9 cellular contexts compared by ENCODE assay signal in the genomic region with DNA sequence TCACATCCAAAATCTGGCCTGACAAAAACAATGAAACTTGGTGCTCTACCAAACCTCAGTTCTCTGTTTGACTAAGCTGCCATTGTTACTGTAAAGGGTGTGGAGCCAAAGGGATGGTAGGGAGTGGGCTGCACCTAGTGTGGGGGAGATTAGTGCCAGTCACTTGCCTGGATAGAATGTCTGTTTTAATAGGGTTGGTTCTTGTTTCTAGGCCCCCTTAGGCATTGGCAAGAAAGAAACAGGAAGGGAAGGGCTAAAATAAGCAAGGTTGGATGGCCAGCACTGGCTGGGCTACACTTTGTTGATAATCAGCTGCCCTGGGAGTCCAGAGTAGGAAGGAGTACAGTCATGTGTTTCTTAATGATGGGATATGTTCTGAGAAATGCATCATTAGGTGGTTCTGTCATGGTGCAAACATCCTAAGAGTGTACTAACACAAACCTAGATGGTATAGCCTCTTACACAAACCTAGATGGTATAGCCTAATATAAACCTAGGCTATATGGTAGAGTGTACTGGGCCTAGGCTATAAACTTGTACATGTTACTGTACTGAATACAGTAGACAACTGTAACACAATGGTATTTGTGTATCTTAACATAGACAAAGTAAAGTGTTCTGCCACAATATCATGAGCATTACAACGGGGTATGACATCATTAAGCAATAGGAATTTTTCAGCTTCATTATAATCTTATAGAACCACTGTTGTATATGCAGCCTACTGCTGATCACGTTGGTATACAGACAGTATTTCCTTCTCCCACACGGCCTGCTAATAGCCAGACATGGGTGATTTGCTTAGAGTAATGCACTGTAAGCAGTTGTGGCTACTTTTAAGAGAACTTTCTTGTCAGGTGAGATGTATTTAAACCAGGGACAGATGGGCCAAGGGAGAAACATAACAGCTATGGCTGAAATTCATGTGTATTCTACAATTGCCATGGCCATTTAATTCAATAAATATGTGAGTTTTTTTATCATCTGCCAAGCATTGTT. TPM values are rescaled to one million over a fixed set of nuclear protein-coding genes. Genes with fewer than 3 reads are reported as not detected.
DNase-seq lines count a peak whose midpoint lies in the region; ATAC-seq, FAIRE-seq and TF ChIP-seq lines count a peak whose summit lies in the region.
"Had no signal": no experiment of that assay in that cellular context is flagged by ENCODE, and none has a peak within 500 bp of the region (broad histone marks: within the 10 kb centered on the region; RNA-seq: fewer than 3 reads in every experiment).

No MANE protein-coding gene starts in this region.

- POLR2A ChIA-PET in activated CD4-positive, alpha-beta memory T cell treated with anti-CD3 and anti-CD28 coated beads, Interleukin-2, amount 10 ng/mL, durations not matched to agents 7 days and 5 days (lab: Charles Lee), result interaction anchor here (1.1 to 3.3 kb wide), 4 partner anchors 9 to 14 kb away, joined by 3 to 20 read pairs (median 4); a partner anchor contains a TSS
- POLR2A ChIA-PET in HepG2 (lab: Yijun Ruan, JAX), result interaction anchor here (3.1 kb wide), 1 partner anchor 15 kb away, joined by 24 read pairs; a partner anchor contains a TSS

- no peak overlapping the region for H3K4me2 ChIP-seq in HepG2 (ENCODE audit: low read depth, low read length)

- H3K36me3 Mint-ChIP-seq in activated CD4-positive, alpha-beta memory T cell treated with anti-CD3 and anti-CD28 coated beads, Interleukin-2, amount 10 ng/mL, durations not matched to agents 7 days and 5 days (ENCODE audit: low read depth), result peaks cover 50% of the 10 kb centered on the region

- CTCF ChIA-PET in activated CD4-positive, alpha-beta memory T cell treated with anti-CD3 and anti-CD28 coated beads, Interleukin-2, amount 10 ng/mL, durations not matched to agents 7 days and 5 days (lab: Charles Lee), result interaction anchor here (1.1 to 2.4 kb wide), 5 partner anchors 9 to 164 kb away, joined by 3 to 10 read pairs (median 3); no protein-coding TSS in a partner anchor
- CTCF ChIA-PET in HepG2 (lab: Yijun Ruan, JAX; ENCODE audit: low intra/inter-chr PET ratio, low total read pairs), result no interaction called here

- H3K4me1 Mint-ChIP-seq in activated CD4-positive, alpha-beta memory T cell treated with anti-CD3 and anti-CD28 coated beads, Interleukin-2, amount 10 ng/mL, durations not matched to agents 7 days and 5 days, result peaks cover 27% of the 10 kb centered on the region

- H3K4me1 ChIP-seq in HepG2 (ENCODE audit: insufficient read depth, low read length), result no peaks in the 10 kb centered on the region

- 90% methylated on average over 3 of the region's 3 CpGs for WGBS in HepG2 (ENCODE audit: low lambda C conversion rate)

- in situ Hi-C loops in HepG2 (cut with HindIII; ENCODE audit: extremely low pct_ligation_motif_present, low pct_unique_long_range_greater_than_20kb), result loop anchor here (5.0 kb wide), 1 partner anchor 96 kb away; no protein-coding TSS in a partner anchor

- ATAC-seq in GM18502 (IDR thresholded peaks at IDR 0.05; ENCODE audit: poor library complexity, unreplicated experiment) (peak; percentile 79), GM21825 (IDR thresholded peaks at IDR 0.05; ENCODE audit: unreplicated experiment) (peak; percentile 50), HepG2 (no peak; the same call in 2 of the 3 replicates), HG03139 (IDR thresholded peaks at IDR 0.05; ENCODE audit: unreplicated experiment) (no peak)

- H3K27me3 ChIP-seq in HepG2 (ENCODE audit: control insufficient read depth in 1 of 2, insufficient read depth in 2 of 2, low read length in 2 of 2), result no peaks in the 10 kb centered on the region

- TF ChIP-seq EP300 in HepG2 (IDR thresholded peaks at IDR 0.05; ENCODE audit: low read depth in 2 of 2, low read length in 2 of 2) (no peak), HepG2 (CRISPR knock-in tag; IDR thresholded peaks at IDR 0.05; ENCODE audit: borderline replicate concordance) (no peak)

- H3K9me3 Mint-ChIP-seq in activated CD4-positive, alpha-beta memory T cell treated with anti-CD3 and anti-CD28 coated beads, Interleukin-2, amount 10 ng/mL, durations not matched to agents 7 days and 5 days, result no peaks in the 10 kb centered on the region

- H3K27ac Mint-ChIP-seq in activated CD4-positive, alpha-beta memory T cell treated with anti-CD3 and anti-CD28 coated beads, Interleukin-2, amount 10 ng/mL, durations not matched to agents 7 days and 5 days, result peak overlapping the region; percentile 16

- H3K79me2 ChIP-seq in HepG2 (ENCODE audit: insufficient read depth, low read length), result no peaks in the 10 kb centered on the region

- no peaks in the 10 kb centered on the region for H3K9me3 ChIP-seq in HepG2 (ENCODE audit: low read length)

- H3K36me3 ChIP-seq in HepG2 (replicated peaks in 1 of 2; ENCODE audit: control insufficient read depth in 1 of 2, insufficient read depth in 2 of 2, low read length in 2 of 2), result 0 out of 5 replicates have a peak, but pooled peaks cover 0 to 3% of the 10 kb centered on the region in 2 experiments

- FAIRE-seq in HepG2 (lab: Jason Lieb, UNC), result no peak
- FAIRE-seq: G401.6 had no signal

- BruUV-seq in HepG2 (replicated peaks; lab: Mats Ljungman, UMichigan), result TSS peak; percentile 7

- H2AFZ ChIP-seq in HepG2 (ENCODE audit: low read length), result no peak overlapping the region

- no peaks in the 10 kb centered on the region for H3K27me3 Mint-ChIP-seq in activated CD4-positive, alpha-beta memory T cell treated with anti-CD3 and anti-CD28 coated beads, Interleukin-2, amount 10 ng/mL, durations not matched to agents 7 days and 5 days

- no peaks in the 10 kb centered on the region for H4K20me1 ChIP-seq in HepG2 (ENCODE audit: insufficient read depth, low read length)

- no peak for TF ChIP-seq POLR2A in HepG2 (IDR thresholded peaks at IDR 0.05; ENCODE audit: insufficient read depth in 1 of 2, low read depth in 2 of 2, low read length in 2 of 2)

- no peak for DNase-seq in activated CD4-positive, alpha-beta memory T cell treated with anti-CD3 and anti-CD28 coated beads, Interleukin-2, amount 10 ng/mL, durations not matched to agents 7 days and 5 days
- DNase-seq in HepG2 (ENCODE audit: low spot score), result no peak
- no peak for DNase-seq in NCI-H2081 treated with DMSO at 0.1 percent for 48 hours (lab: John Stamatoyannopoulos, UW)
- no peak for DNase-seq in inferior parietal cortex (ENCODE audit: extremely low spot score)
- no peak for DNase-seq in activated CD4-positive, CD25-positive, alpha-beta regulatory T cell (lab: John Stamatoyannopoulos, UW)

- no peak overlapping the region for H3K27ac ChIP-seq in HepG2 (ENCODE audit: extremely low read length, insufficient read depth, low read length)

- intact Hi-C loops in HepG2 (cut with micrococcal nuclease; ENCODE audit: unreplicated experiment), result no loop called here

- H3K4me3 ChIP-seq in HepG2 (replicated peaks in 1 of 3; ENCODE audit: insufficient read depth in 1 of 3, low read depth in 2 of 3, low read length in 3 of 3), result no peak overlapping the region

- H3K9ac ChIP-seq in HepG2 (ENCODE audit: insufficient read depth, low read depth, low read length), result no peak overlapping the region

- no peak for TF ChIP-seq RAD21 in HepG2 (CRISPR knock-in tag; IDR thresholded peaks at IDR 0.05)

- H3K4me3 Mint-ChIP-seq in activated CD4-positive, alpha-beta memory T cell treated with anti-CD3 and anti-CD28 coated beads, Interleukin-2, amount 10 ng/mL, durations not matched to agents 7 days and 5 days, result no peak overlapping the region

- no peak for TF ChIP-seq CTCF in HepG2 (CRISPR knock-in tag; IDR thresholded peaks at IDR 0.05)

RNA-seq across cellular contexts. Expression of a gene that starts 15.4 kb away (rescaled TPM):
- total RNA-seq in activated CD4-positive, alpha-beta memory T cell treated with anti-CD3 and anti-CD28 coated beads, Interleukin-2, amount 10 ng/mL, durations not matched to agents 7 days and 5 days, result 10 to 100 TPM; 24.8 to 30.2 TPM
- total RNA-seq in HepG2 (2016; rRNA removed; fragmentation: Illumina TruSeq; extraction: Trizol), result 24.1 and 28.9 TPM in 2 replicates
- 17.3 and 20.0 TPM in 2 replicates for total RNA-seq in HepG2 (2016; cell fraction: cytosol; rRNA removed; fragmentation: Illumina TruSeq; extraction: Trizol; ENCODE audit: low read depth)
- total RNA-seq in HepG2 (2016; cell fraction: insoluble cytoplasmic fraction; rRNA removed; fragmentation: Illumina TruSeq; extraction: Trizol), result 19.7 and 29.5 TPM in 2 replicates
- 32.7 and 33.9 TPM in 2 replicates for total RNA-seq in HepG2 (2016; cell fraction: membrane; rRNA removed; fragmentation: Illumina TruSeq; extraction: Trizol)
- total RNA-seq in HepG2 (2016; cell fraction: nucleus; rRNA removed; fragmentation: Illumina TruSeq; extraction: Trizol), result 16.5 and 17.2 TPM in 2 replicates
- 12.2 and 18.3 TPM in 2 replicates for polyA plus RNA-seq in HepG2 (2011; rRNA removed)
- polyA plus RNA-seq in HepG2 (2011; cell fraction: cytosol; rRNA removed), result 5.5 and 7.5 TPM in 2 replicates
- 12.1 and 13.9 TPM in 2 replicates for polyA plus RNA-seq in HepG2 (2011; cell fraction: nucleus; rRNA removed)
- polyA plus RNA-seq in HepG2 (2012), result 19.6 and 27.5 TPM in 2 replicates
- 21.3 and 22.3 TPM in 2 replicates for polyA plus RNA-seq in HepG2 (2016; cell fraction: cytosol; fragmentation: Illumina TruSeq; extraction: Trizol; ENCODE audit: low read depth)
- polyA plus RNA-seq in HepG2 (2016; cell fraction: insoluble cytoplasmic fraction; fragmentation: Illumina TruSeq; extraction: Trizol; ENCODE audit: low read depth), result 30.5 and 34.8 TPM in 2 replicates
- polyA plus RNA-seq in HepG2 (2016; cell fraction: membrane; fragmentation: Illumina TruSeq; extraction: Trizol; ENCODE audit: low read depth), result 27.9 and 29.7 TPM in 2 replicates
- polyA plus RNA-seq in HepG2 (2016; cell fraction: nucleus; fragmentation: Illumina TruSeq; extraction: Trizol; ENCODE audit: insufficient read depth, low read depth), result 21.6 and 32.5 TPM in 2 replicates
- polyA minus RNA-seq in HepG2 (2011; rRNA and poly(A)+ RNA removed; ENCODE audit: low replicate concordance), result 3.9 and 7.4 TPM in 2 replicates
- polyA minus RNA-seq in HepG2 (2011; cell fraction: cytosol; rRNA and poly(A)+ RNA removed), result 6.7 and 7.0 TPM in 2 replicates
- 30.1 and 40.0 TPM in 2 replicates for polyA minus RNA-seq in HepG2 (2011; cell fraction: nucleus; rRNA and poly(A)+ RNA removed)

RNA-seq across cellular contexts. Expression of a gene that starts 15.8 kb away (rescaled TPM):
- total RNA-seq in activated CD4-positive, alpha-beta memory T cell treated with anti-CD3 and anti-CD28 coated beads, Interleukin-2, amount 10 ng/mL, durations not matched to agents 7 days and 5 days, result 10 to 100 TPM; 43.2 to 45.6 TPM
- total RNA-seq in HepG2 (2016; rRNA removed; fragmentation: Illumina TruSeq; extraction: Trizol), result 25.5 and 44.4 TPM in 2 replicates
- total RNA-seq in HepG2 (2016; cell fraction: cytosol; rRNA removed; fragmentation: Illumina TruSeq; extraction: Trizol; ENCODE audit: low read depth), result 33.4 and 34.4 TPM in 2 replicates
- total RNA-seq in HepG2 (2016; cell fraction: insoluble cytoplasmic fraction; rRNA removed; fragmentation: Illumina TruSeq; extraction: Trizol), result 24.6 and 39.6 TPM in 2 replicates
- 39.5 and 52.4 TPM in 2 replicates for total RNA-seq in HepG2 (2016; cell fraction: membrane; rRNA removed; fragmentation: Illumina TruSeq; extraction: Trizol)
- 23.1 and 27.2 TPM in 2 replicates for total RNA-seq in HepG2 (2016; cell fraction: nucleus; rRNA removed; fragmentation: Illumina TruSeq; extraction: Trizol)
- polyA plus RNA-seq in HepG2 (2011; rRNA removed), result 8.0 and 8.6 TPM in 2 replicates
- 3.7 and 6.8 TPM in 2 replicates for polyA plus RNA-seq in HepG2 (2011; cell fraction: cytosol; rRNA removed)
- polyA plus RNA-seq in HepG2 (2011; cell fraction: nucleus; rRNA removed), result 2.9 and 3.6 TPM in 2 replicates
- 11.5 and 12.7 TPM in 2 replicates for polyA plus RNA-seq in HepG2 (2012)
- polyA plus RNA-seq in HepG2 (2016; cell fraction: cytosol; fragmentation: Illumina TruSeq; extraction: Trizol; ENCODE audit: low read depth), result 2.5 and 2.6 TPM in 2 replicates
- polyA plus RNA-seq in HepG2 (2016; cell fraction: insoluble cytoplasmic fraction; fragmentation: Illumina TruSeq; extraction: Trizol; ENCODE audit: low read depth), result 27.0 and 31.6 TPM in 2 replicates
- polyA plus RNA-seq in HepG2 (2016; cell fraction: membrane; fragmentation: Illumina TruSeq; extraction: Trizol; ENCODE audit: low read depth), result 10.5 and 11.0 TPM in 2 replicates
- polyA plus RNA-seq in HepG2 (2016; cell fraction: nucleus; fragmentation: Illumina TruSeq; extraction: Trizol; ENCODE audit: insufficient read depth, low read depth), result 13.1 and 13.4 TPM in 2 replicates
- polyA minus RNA-seq in HepG2 (2011; rRNA and poly(A)+ RNA removed; ENCODE audit: low replicate concordance), result 8.5 and 16.0 TPM in 2 replicates
- 17.3 and 24.5 TPM in 2 replicates for polyA minus RNA-seq in HepG2 (2011; cell fraction: cytosol; rRNA and poly(A)+ RNA removed)
- polyA minus RNA-seq in HepG2 (2011; cell fraction: nucleus; rRNA and poly(A)+ RNA removed), result 56.1 and 58.2 TPM in 2 replicates

RNA-seq across cellular contexts. Expression of a gene that starts 31.9 kb away (rescaled TPM):
- total RNA-seq in activated CD4-positive, alpha-beta memory T cell treated with anti-CD3 and anti-CD28 coated beads, Interleukin-2, amount 10 ng/mL, durations not matched to agents 7 days and 5 days, result 100 to 1,000 TPM; 105 to 109 TPM
- 56.2 and 92.8 TPM in 2 replicates for total RNA-seq in HepG2 (2016; rRNA removed; fragmentation: Illumina TruSeq; extraction: Trizol)
- 16.2 and 22.3 TPM in 2 replicates for total RNA-seq in HepG2 (2016; cell fraction: cytosol; rRNA removed; fragmentation: Illumina TruSeq; extraction: Trizol; ENCODE audit: low read depth)
- 63.2 and 84.9 TPM in 2 replicates for total RNA-seq in HepG2 (2016; cell fraction: insoluble cytoplasmic fraction; rRNA removed; fragmentation: Illumina TruSeq; extraction: Trizol)
- 12.3 and 13.7 TPM in 2 replicates for total RNA-seq in HepG2 (2016; cell fraction: membrane; rRNA removed; fragmentation: Illumina TruSeq; extraction: Trizol)
- 30.6 and 42.1 TPM in 2 replicates for total RNA-seq in HepG2 (2016; cell fraction: nucleus; rRNA removed; fragmentation: Illumina TruSeq; extraction: Trizol)
- 22.4 and 22.8 TPM in 2 replicates for polyA plus RNA-seq in HepG2 (2011; rRNA removed)
- polyA plus RNA-seq in HepG2 (2011; cell fraction: cytosol; rRNA removed), result 7.6 and 12.9 TPM in 2 replicates
- polyA plus RNA-seq in HepG2 (2011; cell fraction: nucleus; rRNA removed), result 8.4 and 13.8 TPM in 2 replicates
- 50.1 and 77.6 TPM in 2 replicates for polyA plus RNA-seq in HepG2 (2012)
- 2.7 and 4.0 TPM in 2 replicates for polyA plus RNA-seq in HepG2 (2016; cell fraction: cytosol; fragmentation: Illumina TruSeq; extraction: Trizol; ENCODE audit: low read depth)
- polyA plus RNA-seq in HepG2 (2016; cell fraction: insoluble cytoplasmic fraction; fragmentation: Illumina TruSeq; extraction: Trizol; ENCODE audit: low read depth), result 112 and 113 TPM in 2 replicates
- polyA plus RNA-seq in HepG2 (2016; cell fraction: membrane; fragmentation: Illumina TruSeq; extraction: Trizol; ENCODE audit: low read depth), result 9.3 and 9.7 TPM in 2 replicates
- polyA plus RNA-seq in HepG2 (2016; cell fraction: nucleus; fragmentation: Illumina TruSeq; extraction: Trizol; ENCODE audit: insufficient read depth, low read depth), result 58.0 and 60.5 TPM in 2 replicates
- polyA minus RNA-seq in HepG2 (2011; rRNA and poly(A)+ RNA removed; ENCODE audit: low replicate concordance), result 3.8 and 12.7 TPM in 2 replicates
- 19.9 and 36.2 TPM in 2 replicates for polyA minus RNA-seq in HepG2 (2011; cell fraction: cytosol; rRNA and poly(A)+ RNA removed)
- 50.6 and 51.0 TPM in 2 replicates for polyA minus RNA-seq in HepG2 (2011; cell fraction: nucleus; rRNA and poly(A)+ RNA removed)

Comparison
In these comparisons a context has a peak if more than half of its experiments do, and no peak if none do; other contexts are left out.
1. ATAC-seq: peak in GM18502 (single experiment) and GM21825 (single experiment); none in HepG2 (single experiment) and HG03139 (single experiment).